Comparison of ENCODE assay signal across 9 cellular contexts in the genomic region with DNA sequence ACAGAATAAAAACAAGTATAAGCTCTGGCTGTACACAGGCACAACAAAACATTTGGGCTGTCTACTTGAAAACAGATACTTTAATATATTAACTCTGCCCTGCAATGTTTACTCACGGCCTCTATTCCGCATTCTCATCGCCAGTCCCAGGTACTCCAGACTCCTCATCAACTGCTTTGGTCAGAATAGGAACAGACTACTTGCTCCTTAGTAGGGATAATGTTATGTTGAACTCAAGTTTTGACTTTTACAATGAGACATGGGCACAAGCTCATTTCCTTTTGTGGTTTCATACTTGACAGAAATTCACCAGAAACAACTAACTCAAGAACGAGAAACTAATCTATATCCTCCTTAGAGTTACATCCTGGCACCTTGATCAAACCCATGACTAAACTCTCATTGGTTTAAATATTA.
DNase-seq lines count a peak whose midpoint lies in the region; ATAC-seq and TF ChIP-seq lines count a peak whose summit lies in the region.
"Had no signal": no experiment of that assay in that cellular context is flagged by ENCODE, and none has a peak within 500 bp of the region (broad histone marks: within the 10 kb centered on the region; RNA-seq: fewer than 3 reads in every experiment).

No MANE protein-coding gene starts in this region.

- peaks cover 59% of the 10 kb centered on the region for H3K4me1 ChIP-seq in DOHH2 (ENCODE audit: control insufficient read depth, low read length)

- peak overlapping the region; percentile 94 for H3K4me2 ChIP-seq in DOHH2 (ENCODE audit: low read length)

- H3K9me3 Mint-ChIP-seq in activated naive CD8-positive, alpha-beta T cell treated with anti-CD3 and anti-CD28 coated beads, Interleukin-2, amount 10 ng/mL, durations not matched to agents 7 days and 5 days: peaks cover 1% of the 10 kb centered on the region

- TF ChIP-seq CTCF in DOHH2 (IDR thresholded peaks at IDR 0.05; ENCODE audit: low read depth, low read length, poor library complexity, severe bottlenecking): no peak
- no peak for TF ChIP-seq CTCF in GM13976 (IDR thresholded peaks at IDR 0.05; ENCODE audit: borderline replicate concordance, control extremely low read depth, extremely low read depth, insufficient read depth, missing control alignments)

- no peaks in the 10 kb centered on the region for H3K27me3 ChIP-seq in DOHH2 (ENCODE audit: control insufficient read depth, low read length)

- peak overlapping the region; percentile 97 for H3K27ac ChIP-seq in DOHH2 (ENCODE audit: low read depth, low read length)

- peak overlapping the region; percentile 80 for H3K4me3 ChIP-seq in DOHH2 (ENCODE audit: low read length)

- H3K27ac Mint-ChIP-seq in activated naive CD8-positive, alpha-beta T cell treated with anti-CD3 and anti-CD28 coated beads, Interleukin-2, amount 10 ng/mL, durations not matched to agents 7 days and 5 days: peak overlapping the region; percentile 97

- H3K36me3 ChIP-seq in DOHH2 (ENCODE audit: control insufficient read depth, low read length): peaks cover 55% of the 10 kb centered on the region

- POLR2A ChIA-PET in activated naive CD8-positive, alpha-beta T cell treated with anti-CD3 and anti-CD28 coated beads, Interleukin-2, amount 10 ng/mL, durations not matched to agents 7 days and 5 days (lab: Charles Lee): interaction anchor here (0.7 to 2.2 kb wide), 10 partner anchors 8 to 798 kb away, joined by 3 to 21 read pairs (median 5); a partner anchor contains a TSS

- in situ Hi-C loops in GM13976 (cut with MboI; ENCODE audit: low sequenced_read_pairs, unreplicated experiment): no loop called here

- H3K79me2 ChIP-seq in DOHH2 (ENCODE audit: control insufficient read depth, low read length): peaks cover 36% of the 10 kb centered on the region

- peak overlapping the region; percentile 87 for H3K4me3 Mint-ChIP-seq in activated naive CD8-positive, alpha-beta T cell treated with anti-CD3 and anti-CD28 coated beads, Interleukin-2, amount 10 ng/mL, durations not matched to agents 7 days and 5 days

- no peak for DNase-seq in activated naive CD8-positive, alpha-beta T cell treated with anti-CD3 and anti-CD28 coated beads, Interleukin-2, amount 10 ng/mL, durations not matched to agents 7 days and 5 days
- no peak for DNase-seq in stimulated activated naive CD4-positive, alpha-beta T cell treated with Interleukin-2 at 50 U/mL for 16 hours (lab: John Stamatoyannopoulos, UW)
- no peak for DNase-seq in GM13976 (ENCODE audit: low spot score)
- DNase-seq in ecto neural progenitor cell (ENCODE audit: low spot score): no peak
- no peak for DNase-seq in CD1c-positive myeloid dendritic cell (ENCODE audit: extremely low spot score)
- DNase-seq: NCI-H1694 had no signal

- H3K4me1 Mint-ChIP-seq in activated naive CD8-positive, alpha-beta T cell treated with anti-CD3 and anti-CD28 coated beads, Interleukin-2, amount 10 ng/mL, durations not matched to agents 7 days and 5 days: peaks cover 32% of the 10 kb centered on the region

- H3K27me3 Mint-ChIP-seq in activated naive CD8-positive, alpha-beta T cell treated with anti-CD3 and anti-CD28 coated beads, Interleukin-2, amount 10 ng/mL, durations not matched to agents 7 days and 5 days: no peaks in the 10 kb centered on the region

- peaks cover 16% of the 10 kb centered on the region for H3F3A ChIP-seq in DOHH2 (ENCODE audit: control insufficient read depth, insufficient read depth)

- ATAC-seq in GM19438 (IDR thresholded peaks at IDR 0.05; ENCODE audit: low read depth, unreplicated experiment) (peak; percentile 79), HG03196 (IDR thresholded peaks at IDR 0.05; ENCODE audit: unreplicated experiment) (peak; percentile 81)
- ATAC-seq in activated naive CD8-positive, alpha-beta T cell treated with anti-CD3 and anti-CD28 coated beads, Interleukin-2, amount 10 ng/mL, durations not matched to agents 7 days and 5 days (ENCODE audit: low read depth): peak; percentile 62

- H3K9me2 ChIP-seq in DOHH2 (replicated peaks; ENCODE audit: control insufficient read depth, low read length): no peaks in the 10 kb centered on the region

- no peaks in the 10 kb centered on the region for H3K9me3 ChIP-seq in DOHH2 (ENCODE audit: control insufficient read depth, insufficient read depth, low read length)

- H4K20me1 ChIP-seq in DOHH2 (ENCODE audit: control insufficient read depth, insufficient read depth, low read depth, low read length): no peaks in the 10 kb centered on the region

- H3K36me3 Mint-ChIP-seq in activated naive CD8-positive, alpha-beta T cell treated with anti-CD3 and anti-CD28 coated beads, Interleukin-2, amount 10 ng/mL, durations not matched to agents 7 days and 5 days: peaks cover 39% of the 10 kb centered on the region
